ENCODE assay signal across 2 cellular contexts in the genomic region with DNA sequence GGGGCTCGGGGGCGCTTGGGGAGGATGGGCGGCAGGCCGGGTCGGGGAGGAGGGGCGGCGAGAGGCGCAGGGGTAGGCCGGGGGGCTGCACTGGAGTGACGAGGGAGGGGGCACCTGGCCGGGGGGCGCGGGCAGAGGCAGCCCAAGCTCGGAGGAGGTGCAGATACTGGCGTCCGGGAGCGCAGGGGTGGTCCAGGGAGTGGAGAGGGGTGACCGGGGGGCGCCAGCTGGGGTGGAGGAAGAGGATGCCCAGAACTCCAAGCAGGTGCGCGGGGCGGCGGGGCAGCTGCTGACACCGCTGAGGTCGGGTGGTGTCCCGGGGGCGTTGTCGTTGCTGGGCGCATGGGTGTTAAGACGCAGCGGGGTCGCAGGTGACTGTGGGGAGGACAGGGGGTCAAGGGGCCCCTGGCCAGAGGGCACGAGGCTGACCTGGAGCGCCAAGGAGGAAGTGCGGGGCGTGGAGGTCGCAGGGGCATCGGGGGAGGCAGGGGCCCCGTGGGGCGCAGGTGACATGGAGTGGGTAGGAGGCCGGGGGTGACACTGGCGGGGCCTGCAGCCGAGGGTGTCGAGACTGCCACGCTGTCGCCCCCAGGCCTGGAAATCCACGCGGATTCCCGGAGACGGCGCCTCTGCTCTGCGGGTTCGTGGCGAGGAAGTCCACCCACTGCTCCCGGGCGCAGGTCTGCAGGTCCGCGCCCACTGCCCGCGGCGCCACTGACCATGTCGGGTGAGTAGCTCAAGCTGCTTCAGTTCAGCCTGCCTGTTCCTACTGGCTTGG.
TF ChIP-seq lines count a peak whose summit lies in the region.

No MANE protein-coding gene starts in this region.

TF ChIP-seq in SK-N-SH, 30 proteins besides CTCF, POLR2A, EP300 and RAD21 (continued from another document):
- TF ChIP-seq, protein P1, sequence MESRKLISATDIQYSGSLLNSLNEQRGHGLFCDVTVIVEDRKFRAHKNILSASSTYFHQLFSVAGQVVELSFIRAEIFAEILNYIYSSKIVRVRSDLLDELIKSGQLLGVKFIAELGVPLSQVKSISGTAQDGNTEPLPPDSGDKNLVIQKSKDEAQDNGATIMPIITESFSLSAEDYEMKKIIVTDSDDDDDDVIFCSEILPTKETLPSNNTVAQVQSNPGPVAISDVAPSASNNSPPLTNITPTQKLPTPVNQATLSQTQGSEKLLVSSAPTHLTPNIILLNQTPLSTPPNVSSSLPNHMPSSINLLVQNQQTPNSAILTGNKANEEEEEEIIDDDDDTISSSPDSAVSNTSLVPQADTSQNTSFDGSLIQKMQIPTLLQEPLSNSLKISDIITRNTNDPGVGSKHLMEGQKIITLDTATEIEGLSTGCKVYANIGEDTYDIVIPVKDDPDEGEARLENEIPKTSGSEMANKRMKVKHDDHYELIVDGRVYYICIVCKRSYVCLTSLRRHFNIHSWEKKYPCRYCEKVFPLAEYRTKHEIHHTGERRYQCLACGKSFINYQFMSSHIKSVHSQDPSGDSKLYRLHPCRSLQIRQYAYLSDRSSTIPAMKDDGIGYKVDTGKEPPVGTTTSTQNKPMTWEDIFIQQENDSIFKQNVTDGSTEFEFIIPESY (IDR thresholded peaks at IDR 0.05; ENCODE audit: borderline replicate concordance, low read depth): no peak
- TF ChIP-seq ELF1 (IDR thresholded peaks at IDR 0.05) (no peak), MEF2A (IDR thresholded peaks at IDR 0.05; ENCODE audit: borderline replicate concordance, low read depth) (no peak), JUND (IDR thresholded peaks at IDR 0.05) (no peak), FOSL2 (IDR thresholded peaks at IDR 0.05; ENCODE audit: borderline replicate concordance, low read depth) (no peak), GABPA (IDR thresholded peaks at IDR 0.05; ENCODE audit: low read depth) (no peak), TAF1 (IDR thresholded peaks at IDR 0.05; ENCODE audit: borderline replicate concordance, low read depth, low read length) (no peak), TCF12 (IDR thresholded peaks at IDR 0.05) (no peak), FOXJ3 (CRISPR knock-in tag; IDR thresholded peaks at IDR 0.05) (no peak)
- TF ChIP-seq, protein P2, sequence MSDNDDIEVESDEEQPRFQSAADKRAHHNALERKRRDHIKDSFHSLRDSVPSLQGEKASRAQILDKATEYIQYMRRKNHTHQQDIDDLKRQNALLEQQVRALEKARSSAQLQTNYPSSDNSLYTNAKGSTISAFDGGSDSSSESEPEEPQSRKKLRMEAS (IDR thresholded peaks at IDR 0.05; ENCODE audit: low read depth): no peak
- TF ChIP-seq, protein P3, sequence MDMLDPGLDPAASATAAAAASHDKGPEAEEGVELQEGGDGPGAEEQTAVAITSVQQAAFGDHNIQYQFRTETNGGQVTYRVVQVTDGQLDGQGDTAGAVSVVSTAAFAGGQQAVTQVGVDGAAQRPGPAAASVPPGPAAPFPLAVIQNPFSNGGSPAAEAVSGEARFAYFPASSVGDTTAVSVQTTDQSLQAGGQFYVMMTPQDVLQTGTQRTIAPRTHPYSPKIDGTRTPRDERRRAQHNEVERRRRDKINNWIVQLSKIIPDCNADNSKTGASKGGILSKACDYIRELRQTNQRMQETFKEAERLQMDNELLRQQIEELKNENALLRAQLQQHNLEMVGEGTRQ (IDR thresholded peaks at IDR 0.05; ENCODE audit: borderline replicate concordance, low read depth, low read length): no peak
- TF ChIP-seq, protein P4, sequence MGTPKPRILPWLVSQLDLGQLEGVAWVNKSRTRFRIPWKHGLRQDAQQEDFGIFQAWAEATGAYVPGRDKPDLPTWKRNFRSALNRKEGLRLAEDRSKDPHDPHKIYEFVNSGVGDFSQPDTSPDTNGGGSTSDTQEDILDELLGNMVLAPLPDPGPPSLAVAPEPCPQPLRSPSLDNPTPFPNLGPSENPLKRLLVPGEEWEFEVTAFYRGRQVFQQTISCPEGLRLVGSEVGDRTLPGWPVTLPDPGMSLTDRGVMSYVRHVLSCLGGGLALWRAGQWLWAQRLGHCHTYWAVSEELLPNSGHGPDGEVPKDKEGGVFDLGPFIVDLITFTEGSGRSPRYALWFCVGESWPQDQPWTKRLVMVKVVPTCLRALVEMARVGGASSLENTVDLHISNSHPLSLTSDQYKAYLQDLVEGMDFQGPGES (IDR thresholded peaks at IDR 0.05; ENCODE audit: low read depth, low read length): no peak

TF ChIP-seq in SK-N-SH treated with all-trans-retinoic acid at 6 μM for 48 hours, 23 proteins besides CTCF, POLR2A, EP300 and RAD21 (continued from another document):
- TF ChIP-seq, protein P5, sequence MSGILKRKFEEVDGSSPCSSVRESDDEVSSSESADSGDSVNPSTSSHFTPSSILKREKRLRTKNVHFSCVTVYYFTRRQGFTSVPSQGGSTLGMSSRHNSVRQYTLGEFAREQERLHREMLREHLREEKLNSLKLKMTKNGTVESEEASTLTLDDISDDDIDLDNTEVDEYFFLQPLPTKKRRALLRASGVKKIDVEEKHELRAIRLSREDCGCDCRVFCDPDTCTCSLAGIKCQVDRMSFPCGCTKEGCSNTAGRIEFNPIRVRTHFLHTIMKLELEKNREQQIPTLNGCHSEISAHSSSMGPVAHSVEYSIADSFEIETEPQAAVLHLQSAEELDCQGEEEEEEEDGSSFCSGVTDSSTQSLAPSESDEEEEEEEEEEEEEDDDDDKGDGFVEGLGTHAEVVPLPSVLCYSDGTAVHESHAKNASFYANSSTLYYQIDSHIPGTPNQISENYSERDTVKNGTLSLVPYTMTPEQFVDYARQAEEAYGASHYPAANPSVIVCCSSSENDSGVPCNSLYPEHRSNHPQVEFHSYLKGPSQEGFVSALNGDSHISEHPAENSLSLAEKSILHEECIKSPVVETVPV (CRISPR knock-in tag; IDR thresholded peaks at IDR 0.05): no peak
- TF ChIP-seq ZC3H10 (CRISPR knock-in tag; IDR thresholded peaks at IDR 0.05) (no peak), ISL1 (CRISPR knock-in tag; IDR thresholded peaks at IDR 0.05) (no peak)
- TF ChIP-seq, protein P6, sequence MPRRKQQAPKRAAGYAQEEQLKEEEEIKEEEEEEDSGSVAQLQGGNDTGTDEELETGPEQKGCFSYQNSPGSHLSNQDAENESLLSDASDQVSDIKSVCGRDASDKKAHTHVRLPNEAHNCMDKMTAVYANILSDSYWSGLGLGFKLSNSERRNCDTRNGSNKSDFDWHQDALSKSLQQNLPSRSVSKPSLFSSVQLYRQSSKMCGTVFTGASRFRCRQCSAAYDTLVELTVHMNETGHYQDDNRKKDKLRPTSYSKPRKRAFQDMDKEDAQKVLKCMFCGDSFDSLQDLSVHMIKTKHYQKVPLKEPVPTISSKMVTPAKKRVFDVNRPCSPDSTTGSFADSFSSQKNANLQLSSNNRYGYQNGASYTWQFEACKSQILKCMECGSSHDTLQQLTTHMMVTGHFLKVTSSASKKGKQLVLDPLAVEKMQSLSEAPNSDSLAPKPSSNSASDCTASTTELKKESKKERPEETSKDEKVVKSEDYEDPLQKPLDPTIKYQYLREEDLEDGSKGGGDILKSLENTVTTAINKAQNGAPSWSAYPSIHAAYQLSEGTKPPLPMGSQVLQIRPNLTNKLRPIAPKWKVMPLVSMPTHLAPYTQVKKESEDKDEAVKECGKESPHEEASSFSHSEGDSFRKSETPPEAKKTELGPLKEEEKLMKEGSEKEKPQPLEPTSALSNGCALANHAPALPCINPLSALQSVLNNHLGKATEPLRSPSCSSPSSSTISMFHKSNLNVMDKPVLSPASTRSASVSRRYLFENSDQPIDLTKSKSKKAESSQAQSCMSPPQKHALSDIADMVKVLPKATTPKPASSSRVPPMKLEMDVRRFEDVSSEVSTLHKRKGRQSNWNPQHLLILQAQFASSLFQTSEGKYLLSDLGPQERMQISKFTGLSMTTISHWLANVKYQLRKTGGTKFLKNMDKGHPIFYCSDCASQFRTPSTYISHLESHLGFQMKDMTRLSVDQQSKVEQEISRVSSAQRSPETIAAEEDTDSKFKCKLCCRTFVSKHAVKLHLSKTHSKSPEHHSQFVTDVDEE (CRISPR knock-in tag; IDR thresholded peaks at IDR 0.05): no peak
